16 cellular contexts compared by ENCODE assay signal in the genomic region with DNA sequence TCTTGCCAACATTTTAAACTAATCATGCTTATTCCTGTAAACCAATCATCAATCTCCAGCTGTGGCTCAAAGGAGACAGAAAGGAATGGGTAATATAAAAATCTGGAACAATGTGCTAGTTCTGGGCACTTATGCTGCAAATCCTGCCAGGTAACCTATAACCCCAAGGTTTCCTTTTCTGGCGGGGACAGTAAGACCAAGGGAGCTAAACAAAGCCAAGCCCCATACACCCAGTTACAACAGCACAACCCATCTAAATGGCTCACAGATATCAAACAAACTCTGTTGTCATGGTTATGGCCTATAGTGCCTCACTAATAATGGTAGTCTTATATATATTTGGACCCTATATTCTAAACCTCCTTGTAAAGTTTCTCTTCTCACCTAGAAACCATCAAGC. TPM values are rescaled to one million over a fixed set of nuclear protein-coding genes. Genes with fewer than 3 reads are reported as not detected.
A peak's percentile ranks its signal among the peaks of the same experiment; 100 is the strongest.
DNase-seq lines count a peak whose midpoint lies in the region; ATAC-seq, FAIRE-seq and TF ChIP-seq lines count a peak whose summit lies in the region.
"Had no signal": no experiment of that assay in that cellular context is flagged by ENCODE, and none has a peak within 500 bp of the region (broad histone marks: within the 10 kb centered on the region; RNA-seq: fewer than 3 reads in every experiment).

No MANE protein-coding gene starts in this region.

- ATAC-seq in CD8-positive, alpha-beta T cell, result no peak
- peak in 1 of 4 experiments; percentile 3 for ATAC-seq in T-cell (replicated peaks in 1 of 4)
- ATAC-seq: Panc1, Right ventricle myocardium inferior had no signal

- peaks cover 6% of the 10 kb centered on the region for H3K36me3 Mint-ChIP-seq in CD8-positive, alpha-beta T cell
- H3K36me3 Mint-ChIP-seq in T-cell (peaks cover 12% of the 10 kb centered on the region), MCF 10A (ENCODE audit: insufficient read depth, unreplicated experiment) (no peaks in the 10 kb centered on the region)
- peaks cover under 1% of the 10 kb centered on the region for H3K36me3 Mint-ChIP-seq in activated T-cell treated with anti-CD3 and anti-CD28 coated beads, Interleukin-2, amount 50 U/mL, for 24 hours (ENCODE audit: low read depth)

- H3K4me2 ChIP-seq in endothelial cell of umbilical vein (ENCODE audit: insufficient read depth, low read length), result no peak overlapping the region

- intact Hi-C loops in CD8-positive, alpha-beta T cell (cut with DNase I, micrococcal nuclease), result no loop called here
- intact Hi-C loops in endothelial cell of umbilical vein (cut with micrococcal nuclease) (loop anchor here (10.0 kb wide), 1 partner anchor 664 kb away; a partner anchor contains a TSS), MCF 10A (cut with micrococcal nuclease) (no loop called here)

- H3K27ac ChIP-seq in CD8-positive, alpha-beta T cell (ENCODE audit: low read depth, low read length), result peak overlapping the region; percentile 9
- no peak overlapping the region for H3K27ac ChIP-seq in endothelial cell of umbilical vein (ENCODE audit: insufficient read depth, low read depth, low read length)

- POLR2A ChIA-PET in CD8-positive, alpha-beta T cell (lab: Charles Lee), result interaction anchor here (1.2 to 2.2 kb wide), 3 partner anchors 38 to 78 kb away, joined by 3 to 5 read pairs (median 4); a partner anchor contains a TSS
- POLR2A ChIA-PET in T-cell (lab: Charles Lee) (interaction anchor here (0.5 to 0.9 kb wide), 4 partner anchors 37 to 467 kb away, joined by 3 to 6 read pairs (median 4); a partner anchor contains a TSS), endothelial cell of umbilical vein (lab: Charles Lee) (no interaction called here), MCF 10A (lab: Yijun Ruan, JAX) (interaction anchor here (2.0 kb wide), 1 partner anchor 107 kb away, joined by 4 read pairs; no protein-coding TSS in a partner anchor)

- BruUV-seq in endothelial cell of umbilical vein (replicated peaks; lab: Mats Ljungman, UMichigan) (no TSS peak), MCF 10A (replicated peaks; lab: Mats Ljungman, UMichigan) (no TSS peak)

- H3K27me3 ChIP-seq in CD8-positive, alpha-beta T cell (ENCODE audit: insufficient read depth, low read length), result no peaks in the 10 kb centered on the region
- no peaks in the 10 kb centered on the region for H3K27me3 ChIP-seq in endothelial cell of umbilical vein (ENCODE audit: control insufficient read depth in 2 of 2, insufficient read depth in 2 of 2, low read length in 2 of 2)

- TF ChIP-seq POLR2A in endothelial cell of umbilical vein (IDR thresholded peaks at IDR 0.05; ENCODE audit: low read depth, low read length), result no peak

- H3K9me1 ChIP-seq in endothelial cell of umbilical vein (replicated peaks; ENCODE audit: control insufficient read depth, extremely low read depth, insufficient read depth, low read length), result no peaks in the 10 kb centered on the region

- peaks cover 21% of the 10 kb centered on the region for H3K4me1 ChIP-seq in CD8-positive, alpha-beta T cell (ENCODE audit: insufficient read depth, low read length)
- no peaks in the 10 kb centered on the region for H3K4me1 ChIP-seq in endothelial cell of umbilical vein (ENCODE audit: control insufficient read depth, extremely low read depth, insufficient read depth, low read length)

- H3K9me3 ChIP-seq in CD8-positive, alpha-beta T cell (ENCODE audit: low read length), result peaks cover 4% of the 10 kb centered on the region
- no peaks in the 10 kb centered on the region for H3K9me3 ChIP-seq in endothelial cell of umbilical vein (replicated peaks; ENCODE audit: control insufficient read depth, insufficient read depth, low read length)

- no peak for DNase-seq in CD8-positive, alpha-beta T cell
- DNase-seq in T-cell (no peak), endothelial cell of umbilical vein (ENCODE audit: low read depth, low spot score) (peak; percentile 39), pulmonary artery endothelial cell (ENCODE audit: low read depth, low spot score) (peak; percentile 49), MCF 10A (ENCODE audit: unreplicated experiment) (no peak)
- no peak for DNase-seq in activated T-cell treated with anti-CD3 and anti-CD28 coated beads, Interleukin-2, amount 50 U/mL, for 24 hours
- DNase-seq in activated CD4-positive, alpha-beta T cell treated with anti-CD3 and anti-CD28 coated beads, Interleukin-2, amount 50 U/mL, for 1 hour, result no peak
- DNase-seq: ACHN, GOT3, NCI-H1417, NCI-H2029, NCI-H2171 treated with DMSO at 0.1 percent for 48 hours, NCI-H510A, NCI-H82 had no signal

- peaks cover 22% of the 10 kb centered on the region for H3K4me1 Mint-ChIP-seq in CD8-positive, alpha-beta T cell (ENCODE audit: low read depth)
- H3K4me1 Mint-ChIP-seq in T-cell (peaks cover 11 to 24% (median 15%) of the 10 kb centered on the region in 3 donors), MCF 10A (ENCODE audit: insufficient read depth, unreplicated experiment) (no peaks in the 10 kb centered on the region)
- H3K4me1 Mint-ChIP-seq in activated T-cell treated with anti-CD3 and anti-CD28 coated beads, Interleukin-2, amount 50 U/mL, for 24 hours (ENCODE audit: low read depth), result peaks cover 10% of the 10 kb centered on the region

- H3K36me3 ChIP-seq in CD8-positive, alpha-beta T cell (ENCODE audit: insufficient read depth, low read length), result no peaks in the 10 kb centered on the region
- H3K36me3 ChIP-seq in endothelial cell of umbilical vein (ENCODE audit: control insufficient read depth in 2 of 2, extremely low read depth in 1 of 2, insufficient read depth in 2 of 2, low read length in 2 of 2), result no peaks in the 10 kb centered on the region

- CTCF ChIA-PET in CD8-positive, alpha-beta T cell (lab: Charles Lee), result interaction anchor here (0.7 to 1.6 kb wide), 4 partner anchors 9 to 467 kb away, joined by 3 to 5 read pairs (median 3); a partner anchor contains a TSS
- CTCF ChIA-PET in T-cell (lab: Charles Lee) (interaction anchor here in 1 of 2 donors (0.6 kb wide), 1 partner anchor 467 kb away, joined by 3 read pairs; a partner anchor contains a TSS), endothelial cell of umbilical vein (lab: Charles Lee) (interaction anchor here (0.9 to 1.5 kb wide), 4 partner anchors 8 to 325 kb away, joined by 3 to 7 read pairs (median 4); a partner anchor contains a TSS), MCF 10A (lab: Yijun Ruan, JAX) (interaction anchor here (0.6 to 1.3 kb wide), 3 partner anchors 9 to 677 kb away, joined by 3 to 5 read pairs (median 3); no protein-coding TSS in a partner anchor)

- dilution Hi-C loops in endothelial cell of umbilical vein (cut with MboI; ENCODE audit: extremely low pct_ligation_motif_present, low sequenced_read_pairs), result loop anchor here (25.0 kb wide), 1 partner anchor 174 kb away; no protein-coding TSS in a partner anchor

- H3K4me3 ChIP-seq in CD8-positive, alpha-beta T cell (ENCODE audit: low read depth, low read length), result no peak overlapping the region
- H3K4me3 ChIP-seq in endothelial cell of umbilical vein (replicated peaks in 1 of 3; ENCODE audit: insufficient read depth in 1 of 3, low read depth in 1 of 3, low read length in 3 of 3), result no peak overlapping the region

- H3K79me2 ChIP-seq in endothelial cell of umbilical vein (ENCODE audit: control insufficient read depth, insufficient read depth, low read length), result no peaks in the 10 kb centered on the region

- H3K4me3 Mint-ChIP-seq in CD8-positive, alpha-beta T cell, result peak overlapping the region; percentile 71
- peak overlapping the region in 2 of 3 donors; percentile 39 to 59 for H3K4me3 Mint-ChIP-seq in T-cell
- H3K4me3 Mint-ChIP-seq in activated T-cell treated with anti-CD3 and anti-CD28 coated beads, Interleukin-2, amount 50 U/mL, for 24 hours, result no peak overlapping the region
- no peak overlapping the region for H3K4me3 Mint-ChIP-seq in MCF 10A (ENCODE audit: unreplicated experiment)

- peak overlapping the region; percentile 94 for H3K27ac Mint-ChIP-seq in CD8-positive, alpha-beta T cell
- H3K27ac Mint-ChIP-seq in T-cell (peak overlapping the region; percentile 85 to 92), MCF 10A (ENCODE audit: low read depth, unreplicated experiment) (no peak overlapping the region)
- no peak overlapping the region for H3K27ac Mint-ChIP-seq in activated T-cell treated with anti-CD3 and anti-CD28 coated beads, Interleukin-2, amount 50 U/mL, for 24 hours

- peaks cover 12% of the 10 kb centered on the region for H3K9me3 Mint-ChIP-seq in CD8-positive, alpha-beta T cell
- H3K9me3 Mint-ChIP-seq in T-cell, result peaks cover 0 to 13% (median 7%) of the 10 kb centered on the region in 3 donors
- peaks cover 18% of the 10 kb centered on the region for H3K9me3 Mint-ChIP-seq in activated T-cell treated with anti-CD3 and anti-CD28 coated beads, Interleukin-2, amount 50 U/mL, for 24 hours
- peaks cover 26% of the 10 kb centered on the region for H3K9me3 Mint-ChIP-seq in MCF 10A (ENCODE audit: unreplicated experiment)

- H2AFZ ChIP-seq in endothelial cell of umbilical vein (ENCODE audit: low read depth, low read length), result no peak overlapping the region

- TF ChIP-seq CTCF in CD8-positive, alpha-beta T cell (IDR thresholded peaks at IDR 0.05), result no peak
- no peak for TF ChIP-seq CTCF in endothelial cell of umbilical vein (IDR thresholded peaks at IDR 0.05; ENCODE audit: extremely low read depth in 1 of 2, insufficient read depth in 1 of 2, low read depth in 1 of 2, low read length in 2 of 2)
- no peak for TF ChIP-seq CTCF in MCF 10A (IDR thresholded peaks at IDR 0.05; ENCODE audit: unreplicated experiment)

- H3K9ac ChIP-seq in endothelial cell of umbilical vein (replicated peaks; ENCODE audit: extremely low read depth, insufficient read depth, low read length), result no peak overlapping the region

- FAIRE-seq in endothelial cell of umbilical vein (lab: Jason Lieb, UNC), result no peak

- H3K27me3 Mint-ChIP-seq in CD8-positive, alpha-beta T cell (ENCODE audit: low read depth), result peaks cover 3% of the 10 kb centered on the region
- H3K27me3 Mint-ChIP-seq in T-cell, result peaks cover 0 to 4% of the 10 kb centered on the region in 2 donors
- no peaks in the 10 kb centered on the region for H3K27me3 Mint-ChIP-seq in activated T-cell treated with anti-CD3 and anti-CD28 coated beads, Interleukin-2, amount 50 U/mL, for 24 hours
- no peaks in the 10 kb centered on the region for H3K27me3 Mint-ChIP-seq in MCF 10A (ENCODE audit: insufficient read depth, unreplicated experiment)

- no peaks in the 10 kb centered on the region for H4K20me1 ChIP-seq in endothelial cell of umbilical vein (replicated peaks; ENCODE audit: control insufficient read depth, extremely low read depth, insufficient read depth, low read length)

RNA-seq across cellular contexts. Expression of a gene that starts 36.9 kb away (rescaled TPM):
- 10 to 100 TPM; 17.3 to 19.7 TPM for total RNA-seq in CD8-positive, alpha-beta T cell
- total RNA-seq in T-cell (10 to 100 TPM; 14.8 to 20.3 (median 16.4) TPM), endothelial cell of umbilical vein (10.7 and 14.3 TPM in 2 replicates), pulmonary artery endothelial cell (5.9 and 6.3 TPM in 2 replicates), MCF 10A (2022) (14.0 and 20.9 TPM in 2 replicates)
- polyA plus RNA-seq in endothelial cell of umbilical vein, result 9.0 and 11.4 TPM in 2 replicates
- 9.5 and 11.5 TPM in 2 replicates for polyA plus RNA-seq in endothelial cell of umbilical vein (2011; cell fraction: cytosol; rRNA removed)
- polyA plus RNA-seq in endothelial cell of umbilical vein (2011; cell fraction: nucleus; rRNA removed), result 7.0 and 7.9 TPM in 2 replicates
- 8.8 and 12.0 TPM in 2 replicates for polyA plus RNA-seq in endothelial cell of umbilical vein (2012)
- 10.8 and 13.0 TPM in 2 replicates for polyA minus RNA-seq in endothelial cell of umbilical vein
- polyA minus RNA-seq in endothelial cell of umbilical vein (2011; cell fraction: cytosol; rRNA and poly(A)+ RNA removed), result 1.3 TPM
- polyA minus RNA-seq in endothelial cell of umbilical vein (2011; cell fraction: nucleus; rRNA and poly(A)+ RNA removed), result 15.4 and 17.1 TPM in 2 replicates

Comparison
In these comparisons a context has a peak if more than half of its experiments do, and no peak if none do; other contexts are left out.
1. DNase-seq: peak in endothelial cell of umbilical vein (single experiment) and pulmonary artery endothelial cell (single experiment); none in CD8-positive, alpha-beta T cell (0 of 7), T-cell (0 of 34), activated T-cell treated with anti-CD3 and anti-CD28 coated beads, Interleukin-2, amount 50 U/mL, for 24 hours (single experiment), activated CD4-positive, alpha-beta T cell treated with anti-CD3 and anti-CD28 coated beads, Interleukin-2, amount 50 U/mL, for 1 hour (single experiment) and MCF 10A (single experiment).
2. H3K27ac Mint-ChIP-seq: peak in CD8-positive, alpha-beta T cell (single experiment) and T-cell (2 of 2); none in activated T-cell treated with anti-CD3 and anti-CD28 coated beads, Interleukin-2, amount 50 U/mL, for 24 hours (single experiment) and MCF 10A (single experiment).
3. H3K4me3 Mint-ChIP-seq: peak in CD8-positive, alpha-beta T cell (single experiment) and T-cell (2 of 3); none in activated T-cell treated with anti-CD3 and anti-CD28 coated beads, Interleukin-2, amount 50 U/mL, for 24 hours (single experiment) and MCF 10A (single experiment).